In genomic region chr21:43769325-43769958, GRCh38 we compare ENCODE assay signal across 17 cellular contexts.
"Had no signal": no experiment of that assay in that cellular context is flagged by ENCODE, and none has a peak within 500 bp of the region (broad histone marks: within the 10 kb centered on the region; RNA-seq: fewer than 3 reads in every experiment).

No MANE protein-coding gene starts in this region.

- H3K4me3 ChIP-seq: breast epithelium, dorsolateral prefrontal cortex, right atrium auricular region, suprapubic skin, upper lobe of right lung had no signal

- H3K27ac Mint-ChIP-seq: natural killer cell had no signal

- H3K27me3 ChIP-seq: breast epithelium, dorsolateral prefrontal cortex, right atrium auricular region, suprapubic skin, upper lobe of right lung had no signal

- ATAC-seq: activated CD4-positive, CD25-positive, alpha-beta regulatory T cell treated with anti-CD3 and anti-CD28 coated beads, Interleukin-2, amount 50 U/mL, for 24 hours; left lobe of liver; natural killer cell had no signal

- H3K9me3 ChIP-seq: breast epithelium, right atrium auricular region, suprapubic skin, upper lobe of right lung had no signal

- DNase-seq: activated CD4-positive, alpha-beta T cell treated with anti-CD3 and anti-CD28 coated beads, Interleukin-2, amount 50 U/mL, for 4 hours; activated naive CD4-positive, alpha-beta T cell; activated T-cell treated with anti-CD3 and anti-CD28 coated beads for 4 hours; anterior cingulate cortex; islet precursor cell; natural killer cell; occipital lobe; stimulated activated CD4-positive, alpha-beta T cell treated with anti-CD3 and anti-CD28 coated beads, Interleukin-15, amount 100 ng/mL, for 24 hours; stimulated activated CD4-positive, alpha-beta T cell treated with anti-CD3 and anti-CD28 coated beads, Interleukin-4, amount 100 ng/mL, for 1 hour; stimulated activated naive CD4-positive, alpha-beta T cell; upper lobe of right lung had no signal

- H3K4me3 Mint-ChIP-seq: natural killer cell had no signal

- H3K36me3 Mint-ChIP-seq: natural killer cell had no signal

- H3K27ac ChIP-seq: right atrium auricular region had no signal

- H3K9me3 Mint-ChIP-seq: natural killer cell had no signal

- H3K4me1 ChIP-seq: breast epithelium had no signal
